In genomic region chr10:130179640-130180039, GRCh38 we compare ENCODE assay signal across 8 cellular contexts. TPM values are rescaled to one million over a fixed set of nuclear protein-coding genes. Genes with fewer than 3 reads are reported as not detected.
DNase-seq lines count a peak whose midpoint lies in the region; ATAC-seq and TF ChIP-seq lines count a peak whose summit lies in the region.

No MANE protein-coding gene starts in this region.

- no peak overlapping the region for H3K27ac Mint-ChIP-seq in T-cell
- H3K27ac Mint-ChIP-seq in neural crest cell (ENCODE audit: unreplicated experiment), result no peak overlapping the region

- H3K27ac ChIP-seq in epithelial cell of prostate, result no peak overlapping the region

- DNase-seq in DMS114 treated with DMSO at 0.1 percent for 48 hours (lab: John Stamatoyannopoulos, UW; ENCODE audit: unreplicated experiment) (peak; percentile 70), HEK293T (ENCODE audit: extremely low spot score) (peak; percentile 68), T-cell (peak in 26 of 34 experiments; percentile 15 to 57 (median 28)), epithelial cell of prostate (ENCODE audit: low read depth, low spot score) (peak; percentile 8), neural crest cell (ENCODE audit: low read depth, low spot score) (no peak)
- DNase-seq in effector CD8-positive, alpha-beta T cell (lab: John Stamatoyannopoulos, UW), result no peak

- H3K36me3 Mint-ChIP-seq in T-cell, result peaks cover 39% of the 10 kb centered on the region
- peaks cover 9% of the 10 kb centered on the region for H3K36me3 Mint-ChIP-seq in neural crest cell (ENCODE audit: low read depth)

- peak; percentile 72 to 93 (median 82) for ATAC-seq in T-cell (replicated peaks in 1 of 4)
- ATAC-seq in HG02973 (IDR thresholded peaks at IDR 0.05; ENCODE audit: unreplicated experiment), result no peak
- no peak for ATAC-seq in GM19397 (IDR thresholded peaks at IDR 0.05; ENCODE audit: unreplicated experiment)

- H3K9me3 Mint-ChIP-seq in T-cell (no peaks in the 10 kb centered on the region), neural crest cell (no peaks in the 10 kb centered on the region)

- CTCF ChIA-PET in HEK293T (lab: Yijun Ruan, JAX), result interaction anchor here (1.2 kb wide), 2 partner anchors 49 to 68 kb away, joined by 3 to 5 read pairs; no protein-coding TSS in a partner anchor
- CTCF ChIA-PET in T-cell (lab: Charles Lee), result interaction anchor here (0.6 to 1.6 kb wide), 5 partner anchors 27 to 657 kb away, joined by 3 to 11 read pairs (median 3); partner anchors contain the start of gene C10orf143 (in 1 of the 2)

- H3K27me3 Mint-ChIP-seq in T-cell (no peaks in the 10 kb centered on the region), neural crest cell (ENCODE audit: low read depth) (no peaks in the 10 kb centered on the region)

- H3K4me3 Mint-ChIP-seq in T-cell (no peak overlapping the region), neural crest cell (no peak overlapping the region)

- TF ChIP-seq CTCF in neural crest cell (conservative IDR thresholded peaks at IDR 0.05), result peak; percentile 62

- peaks cover 0 to 18% (median 17%) of the 10 kb centered on the region in 3 donors for H3K4me1 Mint-ChIP-seq in T-cell
- H3K4me1 Mint-ChIP-seq in neural crest cell, result peaks cover 5% of the 10 kb centered on the region

- POLR2A ChIA-PET in HEK293T (lab: Yijun Ruan, JAX), result interaction anchor here (1.2 kb wide), 1 partner anchor 69 kb away, joined by 5 read pairs; the partner anchor contains the start of gene C10orf143
- POLR2A ChIA-PET in T-cell (lab: Charles Lee), result no interaction called here

TF ChIP-seq in HEK293T, 16 proteins besides CTCF, POLR2A, EP300 and RAD21:
- no peak for TF ChIP-seq PKNOX1 (IDR thresholded peaks at IDR 0.05)
- TF ChIP-seq L3MBTL2 (conservative IDR thresholded peaks at IDR 0.05), result no peak
- TF ChIP-seq FOXA1 (IDR thresholded peaks at IDR 0.05), result no peak
- TF ChIP-seq CTBP1 (IDR thresholded peaks at IDR 0.05; ENCODE audit: borderline replicate concordance), result no peak
- TF ChIP-seq ELF4 (IDR thresholded peaks at IDR 0.05), result no peak
- no peak for TF ChIP-seq HDGF (IDR thresholded peaks at IDR 0.05; ENCODE audit: borderline replicate concordance)
- no peak for TF ChIP-seq NFRKB (IDR thresholded peaks at IDR 0.05)
- TF ChIP-seq LEF1 (IDR thresholded peaks at IDR 0.05; ENCODE audit: borderline replicate concordance), result no peak
- no peak for TF ChIP-seq FOXK2 (IDR thresholded peaks at IDR 0.05)
- no peak for TF ChIP-seq ZNF384 (IDR thresholded peaks at IDR 0.05)
- no peak for TF ChIP-seq ARNT (IDR thresholded peaks at IDR 0.05)
- no peak for TF ChIP-seq TARDBP (IDR thresholded peaks at IDR 0.05)
- no peak for TF ChIP-seq SUZ12 (IDR thresholded peaks at IDR 0.05)
- TF ChIP-seq SP1 (IDR thresholded peaks at IDR 0.05), result no peak
- TF ChIP-seq BHLHE40 (IDR thresholded peaks at IDR 0.05; ENCODE audit: borderline replicate concordance), result no peak
- no peak for TF ChIP-seq FOXM1 (IDR thresholded peaks at IDR 0.05; ENCODE audit: borderline replicate concordance)

RNA-seq across cellular contexts. Expression of gene GLRX3, which starts 43.4 kb away (rescaled TPM):
- 10 to 100 TPM; 32.4 to 40.7 (median 35.4) TPM for total RNA-seq in T-cell
- 121 and 124 TPM in 2 replicates for total RNA-seq in neural crest cell

Comparison
In these comparisons a context has a peak if more than half of its experiments do, and no peak if none do; other contexts are left out.
1. DNase-seq: peak in DMS114 treated with DMSO at 0.1 percent for 48 hours (single experiment), HEK293T (single experiment), T-cell (26 of 34) and epithelial cell of prostate (single experiment); none in neural crest cell (single experiment) and effector CD8-positive, alpha-beta T cell (single experiment).
2. ATAC-seq: peak in T-cell (4 of 4); none in HG02973 (single experiment) and GM19397 (single experiment).